In genomic region chr16:8812162-8812843, GRCh38 we compare ENCODE assay signal across 24 cellular contexts.
"Had no signal": no experiment of that assay in that cellular context is flagged by ENCODE, and none has a peak within 500 bp of the region (broad histone marks: within the 10 kb centered on the region; RNA-seq: fewer than 3 reads in every experiment).

No MANE protein-coding gene starts in this region.

- H3K4me3 Mint-ChIP-seq: activated B cell treated with CpG ODN at 0.5 μM for 24 hours; activated CD4-positive, alpha-beta T cell treated with anti-CD3 and anti-CD28 coated beads for 36 hours; activated naive CD8-positive, alpha-beta T cell; central memory CD8-positive, alpha-beta T cell; effector memory CD8-positive, alpha-beta T cell; T-helper 17 cell had no signal

- H3K4me3 ChIP-seq: adrenal gland, ascending aorta, colonic mucosa, dorsolateral prefrontal cortex, heart left ventricle, sigmoid colon, thoracic aorta, upper lobe of right lung had no signal

- H3K9me3 Mint-ChIP-seq: activated B cell treated with CpG ODN at 0.5 μM for 24 hours; activated T-helper 2 cell treated with anti-CD3 and anti-CD28 coated beads, Interferon-gamma antibody, Interleukin-2, Interleukin-4, amounts not matched to agents 10 μg/mL and 5 μg/mL and 100 μg/mL, durations not matched to agents 14 hours and 24 hours and 36 hours; central memory CD8-positive, alpha-beta T cell; effector memory CD8-positive, alpha-beta T cell had no signal

- H3K4me1 ChIP-seq: adrenal gland, ascending aorta, colonic mucosa, parathyroid adenoma, sigmoid colon, upper lobe of right lung had no signal

- ATAC-seq: activated CD4-positive, alpha-beta T cell treated with anti-CD3 and anti-CD28 coated beads for 36 hours; effector memory CD8-positive, alpha-beta T cell; heart left ventricle; T-helper 17 cell; upper lobe of right lung had no signal

- H3K27ac Mint-ChIP-seq: activated B cell treated with CpG ODN at 0.5 μM for 24 hours; activated CD4-positive, alpha-beta T cell treated with anti-CD3 and anti-CD28 coated beads for 36 hours; activated naive CD8-positive, alpha-beta T cell; activated T-helper 2 cell treated with anti-CD3 and anti-CD28 coated beads, Interferon-gamma antibody, Interleukin-2, Interleukin-4, amounts not matched to agents 10 μg/mL and 5 μg/mL and 100 μg/mL, durations not matched to agents 14 hours and 24 hours and 36 hours; effector memory CD8-positive, alpha-beta T cell; T-helper 17 cell had no signal

- H3K9ac ChIP-seq: parathyroid adenoma had no signal

- DNase-seq: activated B cell treated with CpG ODN at 0.5 μM for 24 hours; activated CD4-positive, alpha-beta T cell treated with anti-CD3 and anti-CD28 coated beads for 36 hours; activated CD4-positive, alpha-beta T cell treated with anti-CD3 and anti-CD28 coated beads, Interleukin-2, amount 50 U/mL, for 48 hours; activated naive CD4-positive, alpha-beta T cell; activated T-cell treated with anti-CD3 and anti-CD28 coated beads for 4 hours; adrenal gland; brain microvascular endothelial cell; colonic mucosa; dorsolateral prefrontal cortex; effector memory CD8-positive, alpha-beta T cell; heart left ventricle; sigmoid colon; stimulated activated CD4-positive, alpha-beta T cell treated with anti-CD3 and anti-CD28 coated beads, Interleukin-2, amount 100 ng/mL, for 48 hours; stimulated activated CD8-positive, alpha-beta memory T cell treated with anti-CD3 and anti-CD28 coated beads, Interleukin-4, amount 100 ng/mL, for 48 hours; stimulated activated naive CD4-positive, alpha-beta T cell treated with Interleukin-2 at 50 U/mL for 16 hours; SW 1271; T-helper 17 cell; upper lobe of right lung had no signal

- H2AFZ ChIP-seq: parathyroid adenoma had no signal

- H3K27me3 ChIP-seq: adrenal gland, ascending aorta, brain microvascular endothelial cell, colonic mucosa, dorsolateral prefrontal cortex, heart left ventricle, sigmoid colon, upper lobe of right lung had no signal

- H3K27me3 Mint-ChIP-seq: activated B cell treated with CpG ODN at 0.5 μM for 24 hours; activated CD4-positive, alpha-beta T cell treated with anti-CD3 and anti-CD28 coated beads for 36 hours; activated naive CD8-positive, alpha-beta T cell; central memory CD8-positive, alpha-beta T cell; effector memory CD8-positive, alpha-beta T cell; T-helper 17 cell had no signal

- H3K9me3 ChIP-seq: adrenal gland, ascending aorta, colonic mucosa, heart left ventricle, sigmoid colon, thoracic aorta, upper lobe of right lung had no signal

- H3K27ac ChIP-seq: adrenal gland, ascending aorta, brain microvascular endothelial cell, colonic mucosa, heart left ventricle, parathyroid adenoma, sigmoid colon, thoracic aorta, upper lobe of right lung had no signal
